In genomic region chr1:27872059-27872801, GRCh38 we compare ENCODE assay signal across 8 cellular contexts. TPM values are rescaled to one million over a fixed set of nuclear protein-coding genes. Genes with fewer than 3 reads are reported as not detected.
DNase-seq lines count a peak whose midpoint lies in the region; ATAC-seq and TF ChIP-seq lines count a peak whose summit lies in the region.

Gene THEMIS2 (plus strand): TSS chr1:27872544. CDS start chr1:27872572, 28 bp downstream.

- 8 to 10% methylated on average over 53 of the region's 53 CpGs for WGBS in sigmoid colon, 2 donors

- TF ChIP-seq EP300 in sigmoid colon (IDR thresholded peaks at IDR 0.05) = no peak

- H3K4me1 Mint-ChIP-seq in T-helper 2 cell treated with Interferon-gamma antibody and Interleukin-4, amounts not matched to agents 5 μg/mL and 100 μg/mL, for 36 hours (ENCODE audit: low read depth) = peaks cover 32% of the 10 kb centered on the region

- peak within 1 kb of the TSS; percentile 95 for H3K4me3 ChIP-seq in HL-60 (replicated peaks; ENCODE audit: insufficient read depth, low read length)
- peak within 1 kb of the TSS; percentile 59 to 83 for H3K4me3 ChIP-seq in ascending aorta
- peak within 1 kb of the TSS; percentile 46 to 65 (median 58) for H3K4me3 ChIP-seq in sigmoid colon

- no peaks in the 10 kb centered on the region for H3K9me3 ChIP-seq in ascending aorta
- no peaks in the 10 kb centered on the region for H3K9me3 ChIP-seq in sigmoid colon

- H3K27ac Mint-ChIP-seq in T-helper 2 cell treated with Interferon-gamma antibody and Interleukin-4, amounts not matched to agents 5 μg/mL and 100 μg/mL, for 36 hours = peak within 1 kb of the TSS; percentile 81

- peaks cover 9% of the 10 kb centered on the region for H3K36me3 Mint-ChIP-seq in T-helper 2 cell treated with Interferon-gamma antibody and Interleukin-4, amounts not matched to agents 5 μg/mL and 100 μg/mL, for 36 hours (ENCODE audit: low read depth)

- DNase-seq in DMS53 (lab: John Stamatoyannopoulos, UW) = peak; percentile 81
- DNase-seq in HL-60 (ENCODE audit: low read depth in 1 of 2, low spot score in 1 of 2) = peak; percentile 62 to 63
- DNase-seq in T-helper 2 cell treated with Interferon-gamma antibody and Interleukin-4, amounts not matched to agents 5 μg/mL and 100 μg/mL, for 36 hours (ENCODE audit: low spot score) = peak; percentile 66
- DNase-seq in ascending aorta (ENCODE audit: low spot score in 2 of 2) = peak in 1 of 2 donors; percentile 79
- peak in 39 of 51 donors; percentile 11 to 83 (median 54) for DNase-seq in hypothalamus (lab: John Stamatoyannopoulos, UW)
- peak; percentile 78 for DNase-seq in sigmoid colon
- no peak for DNase-seq in NCI-H1092 treated with DMSO at 0.1 percent for 48 hours (lab: John Stamatoyannopoulos, UW)

- TF ChIP-seq POLR2A in sigmoid colon (IDR thresholded peaks at IDR 0.05) = peak in 1 of 2 donors; percentile 24

- peak within 1 kb of the TSS; percentile 82 for H3K27ac ChIP-seq in HL-60 (replicated peaks)
- peak within 1 kb of the TSS; percentile 48 to 73 for H3K27ac ChIP-seq in ascending aorta
- H3K27ac ChIP-seq in sigmoid colon = peak within 1 kb of the TSS; percentile 58 to 75 (median 66)

- peak within 1 kb of the TSS; percentile 91 for H3K4me3 Mint-ChIP-seq in T-helper 2 cell treated with Interferon-gamma antibody and Interleukin-4, amounts not matched to agents 5 μg/mL and 100 μg/mL, for 36 hours

- H3K27me3 Mint-ChIP-seq in T-helper 2 cell treated with Interferon-gamma antibody and Interleukin-4, amounts not matched to agents 5 μg/mL and 100 μg/mL, for 36 hours (ENCODE audit: low read depth) = no peaks in the 10 kb centered on the region

- peaks cover 2 to 3% of the 10 kb centered on the region in 2 donors for H3K4me1 ChIP-seq in ascending aorta
- H3K4me1 ChIP-seq in sigmoid colon = peaks cover 0 to 20% (median 12%) of the 10 kb centered on the region in 4 donors

- H3K27me3 ChIP-seq in HL-60 (ENCODE audit: insufficient read depth, poor library complexity, severe bottlenecking) (no peaks in the 10 kb centered on the region), ascending aorta (no peaks in the 10 kb centered on the region), sigmoid colon (no peaks in the 10 kb centered on the region)

- no peak for TF ChIP-seq CTCF in HL-60 (IDR thresholded peaks at IDR 0.05; ENCODE audit: insufficient read depth, low read length)
- TF ChIP-seq CTCF in ascending aorta (IDR thresholded peaks at IDR 0.05) = no peak
- TF ChIP-seq CTCF in sigmoid colon (IDR thresholded peaks at IDR 0.05) = no peak

- no peaks in the 10 kb centered on the region for H3K9me3 Mint-ChIP-seq in T-helper 2 cell treated with Interferon-gamma antibody and Interleukin-4, amounts not matched to agents 5 μg/mL and 100 μg/mL, for 36 hours

- no peak for ATAC-seq in HG02642 (IDR thresholded peaks at IDR 0.05; ENCODE audit: poor library complexity, unreplicated experiment)

- H3K36me3 ChIP-seq in ascending aorta = no peaks in the 10 kb centered on the region
- H3K36me3 ChIP-seq in sigmoid colon = no peaks in the 10 kb centered on the region

- intact Hi-C loops in ascending aorta (cut with DNase I) (no loop called here), sigmoid colon (cut with DNase I) (no loop called here)

RNA-seq across cellular contexts. Expression of gene THEMIS2, which starts in this region (rescaled TPM):
- total RNA-seq in ascending aorta = 206 TPM
- total RNA-seq in sigmoid colon = 10 to 100 TPM; 13.7 to 23.5 (median 18.9) TPM
- polyA plus RNA-seq in sigmoid colon = 10 to 100 TPM in 2 of 3 donors, 1 to 10 TPM in 1; 9.0 to 32.2 (median 14.8) TPM
